ENCODE assay signal across 1 cellular context in the genomic region with DNA sequence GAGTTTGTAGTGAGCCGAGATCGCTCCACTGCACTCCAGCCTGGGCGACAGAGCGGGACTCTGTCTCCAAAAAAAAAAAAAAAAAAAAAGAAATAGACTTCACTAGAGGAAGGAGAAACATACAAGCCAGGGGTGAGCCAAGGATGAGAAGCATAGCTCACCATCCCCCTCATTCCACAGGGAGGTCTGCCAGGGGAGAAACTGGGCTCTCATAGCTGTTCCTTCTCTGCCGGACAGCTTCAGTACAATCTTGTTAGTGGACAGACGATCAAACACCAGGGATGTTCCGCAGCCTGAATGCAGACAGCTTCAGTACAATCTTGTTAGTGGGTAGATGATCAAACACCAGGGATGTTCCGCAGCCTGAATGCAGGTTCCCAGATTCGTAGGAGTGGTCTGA.
TF ChIP-seq lines count a peak whose summit lies in the region.

No MANE protein-coding gene starts in this region.

TF ChIP-seq in IMR-90, 13 proteins besides CTCF, POLR2A, EP300 and RAD21 (continued from another document):
- TF ChIP-seq RCOR1 (IDR thresholded peaks at IDR 0.05; ENCODE audit: insufficient replicate concordance, low read length) = no peak
- no peak for TF ChIP-seq NFE2L2 (IDR thresholded peaks at IDR 0.05; ENCODE audit: low read depth, low read length)
- TF ChIP-seq, protein P1, sequence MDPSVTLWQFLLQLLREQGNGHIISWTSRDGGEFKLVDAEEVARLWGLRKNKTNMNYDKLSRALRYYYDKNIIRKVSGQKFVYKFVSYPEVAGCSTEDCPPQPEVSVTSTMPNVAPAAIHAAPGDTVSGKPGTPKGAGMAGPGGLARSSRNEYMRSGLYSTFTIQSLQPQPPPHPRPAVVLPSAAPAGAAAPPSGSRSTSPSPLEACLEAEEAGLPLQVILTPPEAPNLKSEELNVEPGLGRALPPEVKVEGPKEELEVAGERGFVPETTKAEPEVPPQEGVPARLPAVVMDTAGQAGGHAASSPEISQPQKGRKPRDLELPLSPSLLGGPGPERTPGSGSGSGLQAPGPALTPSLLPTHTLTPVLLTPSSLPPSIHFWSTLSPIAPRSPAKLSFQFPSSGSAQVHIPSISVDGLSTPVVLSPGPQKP (IDR thresholded peaks at IDR 0.05; ENCODE audit: borderline replicate concordance, low read depth, low read length) = no peak
- TF ChIP-seq, protein P2, sequence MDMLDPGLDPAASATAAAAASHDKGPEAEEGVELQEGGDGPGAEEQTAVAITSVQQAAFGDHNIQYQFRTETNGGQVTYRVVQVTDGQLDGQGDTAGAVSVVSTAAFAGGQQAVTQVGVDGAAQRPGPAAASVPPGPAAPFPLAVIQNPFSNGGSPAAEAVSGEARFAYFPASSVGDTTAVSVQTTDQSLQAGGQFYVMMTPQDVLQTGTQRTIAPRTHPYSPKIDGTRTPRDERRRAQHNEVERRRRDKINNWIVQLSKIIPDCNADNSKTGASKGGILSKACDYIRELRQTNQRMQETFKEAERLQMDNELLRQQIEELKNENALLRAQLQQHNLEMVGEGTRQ (IDR thresholded peaks at IDR 0.05; ENCODE audit: low read depth, low read length) = no peak
- no peak for TF ChIP-seq RFX5 (IDR thresholded peaks at IDR 0.05; ENCODE audit: low read depth, low read length)
- no peak for TF ChIP-seq CEBPB (IDR thresholded peaks at IDR 0.05; ENCODE audit: low read depth, low read length)
TF ChIP-seq in IMR-90: peak in this region for 0.
